27 cellular contexts compared by ENCODE assay signal in genomic region chr19:18655173-18655844, GRCh38. TPM values are rescaled to one million over a fixed set of nuclear protein-coding genes. Genes with fewer than 3 reads are reported as not detected.
"Had no signal": no experiment of that assay in that cellular context is flagged by ENCODE, and none has a peak within 500 bp of the region (broad histone marks: within the 10 kb centered on the region; RNA-seq: fewer than 3 reads in every experiment).

No MANE protein-coding gene starts in this region.

- H3K4me1 ChIP-seq: parathyroid adenoma had no signal

- H3K27me3 ChIP-seq: dorsolateral prefrontal cortex, gastrocnemius medialis, suprapubic skin, vagina had no signal

- DNase-seq: dorsolateral prefrontal cortex; effector CD4-positive, alpha-beta T cell; foreskin fibroblast; gastrocnemius medialis; head of caudate nucleus; kidney; mesendoderm; midbrain; naive thymus-derived CD4-positive, alpha-beta T cell; occipital lobe; stimulated activated CD4-positive, alpha-beta T cell treated with anti-CD3 and anti-CD28 coated beads, Interleukin-12 subunit alpha, Interleukin-12 subunit beta, amount 100 ng/mL, for 4 hours; stimulated activated CD4-positive, alpha-beta T cell treated with anti-CD3 and anti-CD28 coated beads, Interleukin-1b, Interleukin-23, amount 100 ng/mL, for 48 hours; stimulated activated CD4-positive, alpha-beta T cell treated with anti-CD3 and anti-CD28 coated beads, Interleukin-4, amount 100 ng/mL, for 1 hour; stimulated activated CD8-positive, alpha-beta memory T cell treated with anti-CD3 and anti-CD28 coated beads, Interleukin-4, amount 100 ng/mL, for 48 hours; stimulated activated naive CD4-positive, alpha-beta T cell; stimulated activated naive CD8-positive, alpha-beta T cell treated with anti-CD3 and anti-CD28 coated beads, Interleukin-15, amount 100 ng/mL, for 72 hours; trophoblast cell had no signal

- H3K9me3 ChIP-seq: gastrocnemius medialis, suprapubic skin, vagina had no signal

- H3K36me3 ChIP-seq: gastrocnemius medialis, suprapubic skin, vagina had no signal

- H3K27ac ChIP-seq: epithelial cell of prostate, parathyroid adenoma, suprapubic skin, vagina had no signal

- H3K4me3 ChIP-seq: dorsolateral prefrontal cortex, gastrocnemius medialis, smooth muscle cell, suprapubic skin, vagina had no signal

- H2AFZ ChIP-seq: parathyroid adenoma had no signal

- H3K4me2 ChIP-seq: smooth muscle cell had no signal

- ATAC-seq: esophagus mucosa; gastrocnemius medialis; left lobe of liver; naive thymus-derived CD4-positive, alpha-beta T cell; sciatic nerve; stimulated activated naive CD8-positive, alpha-beta T cell treated with anti-CD3 and anti-CD28 coated beads, Interleukin-15, amount 100 ng/mL, for 72 hours had no signal

RNA-seq across cellular contexts. Expression of gene TMEM59L, which starts 42.6 kb away (rescaled TPM):
- total RNA-seq: left lobe of liver, lung microvascular endothelial cell had no signal

RNA-seq across cellular contexts. Expression of gene CRLF1, which starts 48.7 kb away (rescaled TPM):
- total RNA-seq: glomerular endothelial cell; lung microvascular endothelial cell; naive thymus-derived CD4-positive, alpha-beta T cell had no signal
